Comparison of ENCODE assay signal across 9 cellular contexts in genomic region chr3:108279066-108279465, GRCh38. TPM values are rescaled to one million over a fixed set of nuclear protein-coding genes. Genes with fewer than 3 reads are reported as not detected.
DNase-seq lines count a peak whose midpoint lies in the region; ATAC-seq, FAIRE-seq and TF ChIP-seq lines count a peak whose summit lies in the region.
"Not testable (repeated sequence)": the region's sequence is repeated elsewhere in the genome, so short reads cannot be mapped to it uniquely, and the experiment has no call there.
"Had no signal": no experiment of that assay in that cellular context is flagged by ENCODE, and none has a peak within 500 bp of the region (broad histone marks: within the 10 kb centered on the region; RNA-seq: fewer than 3 reads in every experiment).

No MANE protein-coding gene starts in this region.

- H3K9me3 ChIP-seq in HEK293 (ENCODE audit: control insufficient read depth, insufficient read depth, low read depth, low read length); K562 (replicated peaks; ENCODE audit: control insufficient read depth, insufficient read depth, low read depth, low read length): not testable (repeated sequence)

- not testable (repeated sequence) for FAIRE-seq in K562 (lab: Jason Lieb, UNC)

- H3K4me2 ChIP-seq in K562 (ENCODE audit: insufficient read depth, low read length): not testable (repeated sequence)

- DNase-seq in K562 (ENCODE audit: extremely low read depth in 1 of 4, low spot score in 3 of 4): not testable (repeated sequence)

- H4K20me1 ChIP-seq in K562 (replicated peaks; ENCODE audit: control insufficient read depth, insufficient read depth, low read length): not testable (repeated sequence)

- intact Hi-C loops in K562 (cut with micrococcal nuclease): not testable (repeated sequence)

- not testable (repeated sequence) for H3K9ac ChIP-seq in K562 (ENCODE audit: insufficient read depth in 1 of 2, low read depth in 2 of 2, low read length in 2 of 2)

- not testable (repeated sequence) for H3K9me1 ChIP-seq in K562 (ENCODE audit: control insufficient read depth, insufficient read depth, low read length)

- TF ChIP-seq POLR2A in K562 (conservative IDR thresholded peaks at IDR 0.05): not testable (repeated sequence)

- H3K27me3 ChIP-seq in K562 (ENCODE audit: control insufficient read depth in 2 of 2, insufficient read depth in 2 of 2, low read length in 2 of 2): not testable (repeated sequence)

- H3K4me3 ChIP-seq in HEK293 (ENCODE audit: low read depth, low read length); K562: not testable (repeated sequence)

- POLR2A ChIA-PET in HEK293 (lab: Yijun Ruan, JAX); K562 (lab: Yijun Ruan, JAX): not testable (repeated sequence)

- not testable (repeated sequence) for TF ChIP-seq RAD21 in K562 (CRISPR knock-in tag; conservative IDR thresholded peaks at IDR 0.05 in 1 of 2, IDR thresholded peaks at IDR 0.05 in 1 of 2)

- WGBS in K562 (ENCODE audit: insufficient coverage, low coverage, missing lambda C conversion rate): 5% methylated on average over 4 of the region's 4 CpGs

- not testable (repeated sequence) for TF ChIP-seq CTCF in HEK293 (tag by site-specific recombination; IDR thresholded peaks at IDR 0.05); K562 (IDR thresholded peaks at IDR 0.05 in 2 of 3, conservative IDR thresholded peaks at IDR 0.05 in 1 of 3; ENCODE audit: insufficient read depth in 2 of 3, low read depth in 1 of 3, low read length in 3 of 3)

- in situ Hi-C loops in K562 (cut with MboI): not testable (repeated sequence)

- not testable (repeated sequence) for TF ChIP-seq EP300 in K562 (IDR thresholded peaks at IDR 0.05; ENCODE audit: low read length)

- not testable (repeated sequence) for ATAC-seq in K562

- H3K79me2 ChIP-seq in K562 (ENCODE audit: control insufficient read depth, insufficient read depth, low read length): not testable (repeated sequence)

- not testable (repeated sequence) for H3K27ac ChIP-seq in HEK293 (ENCODE audit: extremely low read depth, low read depth, low read length); K562 (ENCODE audit: extremely low read depth, low read depth, low read length)

- not testable (repeated sequence) for BruUV-seq in K562 (replicated peaks; lab: Mats Ljungman, UMichigan)

- CTCF ChIA-PET in HEK293 (lab: Yijun Ruan, JAX); K562 (lab: Yijun Ruan, JAX; ENCODE audit: low intra/inter-chr PET ratio): not testable (repeated sequence)

- H3K36me3 ChIP-seq in HEK293 (ENCODE audit: control insufficient read depth in 2 of 2, insufficient read depth in 1 of 2, low read length in 2 of 2); K562 (ENCODE audit: control insufficient read depth, insufficient read depth, low read length): not testable (repeated sequence)

- not testable (repeated sequence) for H2AFZ ChIP-seq in K562 (ENCODE audit: low read depth, low read length)

- not testable (repeated sequence) for H3K4me1 ChIP-seq in HEK293 (ENCODE audit: control insufficient read depth, insufficient read depth, low read length); K562 (replicated peaks in 1 of 2; ENCODE audit: control insufficient read depth in 2 of 2, insufficient read depth in 2 of 2, low read length in 2 of 2)

TF ChIP-seq in HEK293, 187 proteins besides CTCF, POLR2A, EP300 and RAD21:
- peak; percentile 87 for TF ChIP-seq ZNF707 (tag by site-specific recombination; IDR thresholded peaks at IDR 0.05)

TF ChIP-seq in K562, 482 proteins besides CTCF, POLR2A, EP300 and RAD21:
- TF ChIP-seq ZNF707 (CRISPR knock-in tag; conservative IDR thresholded peaks at IDR 0.05): peak; percentile 96

RNA-seq across cellular contexts. Expression of gene HHLA2, which starts 17.3 kb away (rescaled TPM):
- total RNA-seq in K562 (2011; cell fraction: chromatin; rRNA removed; ENCODE audit: low replicate concordance): not detected in 2 replicates
- total RNA-seq in K562 (2011; cell fraction: nucleolus; rRNA removed): not detected in 2 replicates
- total RNA-seq in K562 (2011; cell fraction: nucleoplasm; rRNA removed): not detected in 2 replicates
- not detected in 2 replicates for total RNA-seq in K562 (2014; rRNA removed)
- total RNA-seq in K562 (2014; rRNA removed; fragmentation: Illumina TruSeq; extraction: Trizol): not detected in 2 replicates
- not detected in 2 replicates for total RNA-seq in K562 (2015; rRNA removed; fragmentation: Illumina TruSeq; extraction: Trizol)
- not detected in 2 replicates for total RNA-seq in K562 (2021)
- polyA plus RNA-seq in K562 (2011; rRNA removed): not detected in 2 replicates
- polyA plus RNA-seq in K562 (2011; cell fraction: cytosol; rRNA removed): not detected in 2 replicates
- not detected in 2 replicates for polyA plus RNA-seq in K562 (2011; cell fraction: nucleus; rRNA removed)
- 0.08 and 0.10 TPM in 2 replicates for polyA plus RNA-seq in K562 (2012)
- polyA plus RNA-seq in K562 (2014; fragmentation: Illumina TruSeq; extraction: Trizol): 0.04 TPM in 1 of 2 replicates, not detected in the other
- under 1 TPM in 1 of 2 experiments, not detected in 1; 0.04 TPM for polyA plus RNA-seq in K562 (2014; fragmentation: Nextera tagmentation; extraction: Ambion mirVana)
- not detected in 2 replicates for polyA plus RNA-seq in K562 (2014; rRNA removed)
- not detected in 2 replicates for polyA minus RNA-seq in K562 (2011; rRNA and poly(A)+ RNA removed)
- polyA minus RNA-seq in K562 (2011; cell fraction: cytosol; rRNA and poly(A)+ RNA removed): not detected in 2 replicates
- not detected in 2 replicates for polyA minus RNA-seq in K562 (2011; cell fraction: nucleus; rRNA and poly(A)+ RNA removed)
- total RNA-seq: A172, A673, Daoy had no signal
- polyA plus RNA-seq: AG04450; BJ; CD4-positive, alpha-beta memory T cell; CD4-positive, CD25-positive, alpha-beta regulatory T cell had no signal

RNA-seq across cellular contexts. Expression of gene IFT57, which starts 56.8 kb away (rescaled TPM):
- 4.7 and 9.7 TPM in 2 replicates for total RNA-seq in K562 (2011; cell fraction: chromatin; rRNA removed; ENCODE audit: low replicate concordance)
- 2.3 and 3.9 TPM in 2 replicates for total RNA-seq in K562 (2011; cell fraction: nucleolus; rRNA removed)
- 3.1 and 8.5 TPM in 2 replicates for total RNA-seq in K562 (2011; cell fraction: nucleoplasm; rRNA removed)
- total RNA-seq in K562 (2014; rRNA removed): 9.9 and 18.4 TPM in 2 replicates
- 9.0 and 9.7 TPM in 2 replicates for total RNA-seq in K562 (2014; rRNA removed; fragmentation: Illumina TruSeq; extraction: Trizol)
- 10.1 and 13.0 TPM in 2 replicates for total RNA-seq in K562 (2015; rRNA removed; fragmentation: Illumina TruSeq; extraction: Trizol)
- total RNA-seq in K562 (2021): 10.9 and 12.9 TPM in 2 replicates
- 15.3 and 20.1 TPM in 2 replicates for polyA plus RNA-seq in K562 (2011; rRNA removed)
- 7.0 and 9.5 TPM in 2 replicates for polyA plus RNA-seq in K562 (2011; cell fraction: cytosol; rRNA removed)
- 9.3 and 12.3 TPM in 2 replicates for polyA plus RNA-seq in K562 (2011; cell fraction: nucleus; rRNA removed)
- polyA plus RNA-seq in K562 (2012): 10.4 and 10.9 TPM in 2 replicates
- 9.7 and 10.6 TPM in 2 replicates for polyA plus RNA-seq in K562 (2014; fragmentation: Illumina TruSeq; extraction: Trizol)
- 1 to 10 TPM; 1.5 to 2.1 TPM for polyA plus RNA-seq in K562 (2014; fragmentation: Nextera tagmentation; extraction: Ambion mirVana)
- 9.6 and 15.1 TPM in 2 replicates for polyA plus RNA-seq in K562 (2014; rRNA removed)
- 10.4 and 12.3 TPM in 2 replicates for polyA minus RNA-seq in K562 (2011; rRNA and poly(A)+ RNA removed)
- 14.7 and 15.6 TPM in 2 replicates for polyA minus RNA-seq in K562 (2011; cell fraction: cytosol; rRNA and poly(A)+ RNA removed)
- polyA minus RNA-seq in K562 (2011; cell fraction: nucleus; rRNA and poly(A)+ RNA removed): 10.4 and 20.4 TPM in 2 replicates
